25 cellular contexts compared by ENCODE assay signal in genomic region chr2:223819891-223820290, GRCh38.
"Had no signal": no experiment of that assay in that cellular context is flagged by ENCODE, and none has a peak within 500 bp of the region (broad histone marks: within the 10 kb centered on the region; RNA-seq: fewer than 3 reads in every experiment).

No MANE protein-coding gene starts in this region.

- H3K9me3 ChIP-seq: mucosa of descending colon, neutrophil, psoas muscle, sigmoid colon, stomach, thyroid gland, vagina had no signal

- H3K4me1 Mint-ChIP-seq: neural crest cell had no signal

- H3K27me3 Mint-ChIP-seq: effector memory CD8-positive, alpha-beta T cell; naive B cell; natural killer cell treated with Interleukin-12 subunit alpha and Interleukin-12 subunit beta and Interleukin-15 and Interleukin-18, amount 100 ng/mL, for 72 hours had no signal

- H3K9me3 Mint-ChIP-seq: effector memory CD8-positive, alpha-beta T cell; mesothelial cell of epicardium; natural killer cell treated with Interleukin-12 subunit alpha and Interleukin-12 subunit beta and Interleukin-15 and Interleukin-18, amount 100 ng/mL, for 72 hours; neural crest cell; stimulated activated effector memory CD8-positive, alpha-beta T cell treated with anti-CD3 and anti-CD28 coated beads, Interleukin-12 subunit alpha, Interleukin-12 subunit beta, amount 100 ng/mL, for 72 hours had no signal

- H3K27ac Mint-ChIP-seq: effector memory CD8-positive, alpha-beta T cell; natural killer cell treated with Interleukin-12 subunit alpha and Interleukin-12 subunit beta and Interleukin-15 and Interleukin-18, amount 100 ng/mL, for 72 hours; stimulated activated effector memory CD8-positive, alpha-beta T cell treated with anti-CD3 and anti-CD28 coated beads, Interleukin-12 subunit alpha, Interleukin-12 subunit beta, amount 100 ng/mL, for 72 hours had no signal

- H3K9ac ChIP-seq: parathyroid adenoma had no signal

- H3K4me1 ChIP-seq: parathyroid adenoma, psoas muscle, vagina had no signal

- H3K4me3 ChIP-seq: lung, mucosa of descending colon, psoas muscle, sigmoid colon, stomach, thyroid gland, vagina had no signal

- DNase-seq: cortex of kidney; effector memory CD8-positive, alpha-beta T cell; mesenchymal stem cell; mucosa of descending colon; naive B cell; psoas muscle; right cardiac atrium; sigmoid colon; stimulated activated CD4-positive, alpha-beta T cell treated with anti-CD3 and anti-CD28 coated beads, Interleukin-2, amount 100 ng/mL, for 24 hours; stimulated activated CD4-positive, alpha-beta T cell treated with anti-CD3 and anti-CD28 coated beads, Interleukin-4, amount 100 ng/mL, for 24 hours; stimulated activated naive CD4-positive, alpha-beta T cell treated with Interleukin-2 at 50 U/mL for 16 hours; stomach; thyroid gland; trophoblast cell had no signal

- H3K4me3 Mint-ChIP-seq: effector memory CD8-positive, alpha-beta T cell; mesothelial cell of epicardium; natural killer cell treated with Interleukin-12 subunit alpha and Interleukin-12 subunit beta and Interleukin-15 and Interleukin-18, amount 100 ng/mL, for 72 hours; neural crest cell; stimulated activated effector memory CD8-positive, alpha-beta T cell treated with anti-CD3 and anti-CD28 coated beads, Interleukin-12 subunit alpha, Interleukin-12 subunit beta, amount 100 ng/mL, for 72 hours had no signal

- H3K36me3 ChIP-seq: neutrophil, sigmoid colon, stomach, thyroid gland, vagina had no signal

- H3K27me3 ChIP-seq: neutrophil, sigmoid colon, stomach, thyroid gland, vagina had no signal

- H2AFZ ChIP-seq: parathyroid adenoma had no signal

- ATAC-seq: effector memory CD8-positive, alpha-beta T cell; left lobe of liver; mucosa of descending colon; natural killer cell treated with Interleukin-12 subunit alpha and Interleukin-12 subunit beta and Interleukin-15 and Interleukin-18, amount 100 ng/mL, for 72 hours; psoas muscle; right cardiac atrium; stimulated activated effector memory CD8-positive, alpha-beta T cell treated with anti-CD3 and anti-CD28 coated beads, Interleukin-12 subunit alpha, Interleukin-12 subunit beta, amount 100 ng/mL, for 72 hours had no signal

- H3K36me3 Mint-ChIP-seq: natural killer cell treated with Interleukin-12 subunit alpha and Interleukin-12 subunit beta and Interleukin-15 and Interleukin-18, amount 100 ng/mL, for 72 hours; stimulated activated effector memory CD8-positive, alpha-beta T cell treated with anti-CD3 and anti-CD28 coated beads, Interleukin-12 subunit alpha, Interleukin-12 subunit beta, amount 100 ng/mL, for 72 hours had no signal

- FAIRE-seq: endometrium, frontal cortex had no signal

- H3K27ac ChIP-seq: neutrophil, parathyroid adenoma, psoas muscle, sigmoid colon, stomach, vagina had no signal
